ENCODE assay signal across 9 cellular contexts in genomic region chr9:3244963-3245653, GRCh38.
DNase-seq lines count a peak whose midpoint lies in the region; ATAC-seq and TF ChIP-seq lines count a peak whose summit lies in the region.
"Had no signal": no experiment of that assay in that cellular context is flagged by ENCODE, and none has a peak within 500 bp of the region (broad histone marks: within the 10 kb centered on the region; RNA-seq: fewer than 3 reads in every experiment).

No MANE protein-coding gene starts in this region.

- H3K27me3 ChIP-seq in upper lobe of right lung (no peaks in the 10 kb centered on the region), WERI-Rb-1 (ENCODE audit: insufficient read depth, low read depth, severe bottlenecking) (no peaks in the 10 kb centered on the region)

- intact Hi-C loops in upper lobe of right lung (cut with DNase I): no loop called here

- no peaks in the 10 kb centered on the region for H3K36me3 Mint-ChIP-seq in activated T-cell treated with anti-CD3 and anti-CD28 coated beads, Interleukin-2, amount 50 U/mL, for 72 hours (ENCODE audit: insufficient read depth in 2 of 2)

- H3K4me1 Mint-ChIP-seq in activated T-cell treated with anti-CD3 and anti-CD28 coated beads, Interleukin-2, amount 50 U/mL, for 72 hours (ENCODE audit: low read depth): peaks cover 16% of the 10 kb centered on the region

- H3K36me3 ChIP-seq in upper lobe of right lung: peaks cover 8% of the 10 kb centered on the region
- H3K36me3 ChIP-seq in WERI-Rb-1: no peaks in the 10 kb centered on the region

- no peaks in the 10 kb centered on the region for H3K27me3 Mint-ChIP-seq in activated T-cell treated with anti-CD3 and anti-CD28 coated beads, Interleukin-2, amount 50 U/mL, for 72 hours (ENCODE audit: low read depth)
- H3K27me3 Mint-ChIP-seq: type B pancreatic cell had no signal

- no peaks in the 10 kb centered on the region for H3K4me1 ChIP-seq in upper lobe of right lung

- peak overlapping the region in 1 of 2 donors; percentile 2 for H3K4me3 Mint-ChIP-seq in activated T-cell treated with anti-CD3 and anti-CD28 coated beads, Interleukin-2, amount 50 U/mL, for 72 hours
- H3K4me3 Mint-ChIP-seq: type B pancreatic cell had no signal

- ATAC-seq in activated T-cell treated with anti-CD3 and anti-CD28 coated beads, Interleukin-2, amount 50 U/mL, for 72 hours (replicated peaks in 1 of 2): peak; percentile 80 to 90
- ATAC-seq in HG02885 (IDR thresholded peaks at IDR 0.05; ENCODE audit: poor library complexity, unreplicated experiment) (peak; percentile 71), upper lobe of right lung (peak; percentile 69)
- ATAC-seq in activated CD4-positive, CD25-positive, alpha-beta regulatory T cell treated with anti-CD3 and anti-CD28 coated beads, Interleukin-2, amount 50 U/mL, for 24 hours: no peak

- H3K9me3 ChIP-seq in upper lobe of right lung (no peaks in the 10 kb centered on the region), WERI-Rb-1 (ENCODE audit: severe bottlenecking) (no peaks in the 10 kb centered on the region)

- H3K9me3 Mint-ChIP-seq in activated T-cell treated with anti-CD3 and anti-CD28 coated beads, Interleukin-2, amount 50 U/mL, for 72 hours: no peaks in the 10 kb centered on the region
- H3K9me3 Mint-ChIP-seq: type B pancreatic cell had no signal

- H3K27ac Mint-ChIP-seq in activated T-cell treated with anti-CD3 and anti-CD28 coated beads, Interleukin-2, amount 50 U/mL, for 72 hours: no peak overlapping the region
- H3K27ac Mint-ChIP-seq: type B pancreatic cell had no signal

- no peak overlapping the region for H3K27ac ChIP-seq in upper lobe of right lung
- no peak overlapping the region for H3K27ac ChIP-seq in WERI-Rb-1

- H3K4me3 ChIP-seq in upper lobe of right lung (no peak overlapping the region), WERI-Rb-1 (ENCODE audit: low read depth, low read length) (no peak overlapping the region)

- TF ChIP-seq CTCF in upper lobe of right lung (IDR thresholded peaks at IDR 0.05) (no peak), WERI-Rb-1 (IDR thresholded peaks at IDR 0.05; ENCODE audit: low read depth, low read length) (no peak)

- DNase-seq in activated T-cell treated with anti-CD3 and anti-CD28 coated beads, Interleukin-2, amount 50 U/mL, for 72 hours: peak; percentile 6 to 14
- DNase-seq in activated T-cell treated with anti-CD3 and anti-CD28 coated beads for 4 hours (no peak), NOMO-1 (lab: John Stamatoyannopoulos, UW; ENCODE audit: unreplicated experiment in 2 of 2) (peak; percentile 63 to 65), upper lobe of right lung (no peak), HuH-7 (ENCODE audit: low spot score) (no peak), WERI-Rb-1 (no peak)

Comparison
In these comparisons a context has a peak if more than half of its experiments do, and no peak if none do; other contexts are left out.
1. DNase-seq: peak in activated T-cell treated with anti-CD3 and anti-CD28 coated beads, Interleukin-2, amount 50 U/mL, for 72 hours (2 of 2) and NOMO-1 (2 of 2); none in activated T-cell treated with anti-CD3 and anti-CD28 coated beads for 4 hours (single experiment), upper lobe of right lung (single experiment), HuH-7 (single experiment) and WERI-Rb-1 (single experiment).
2. ATAC-seq: peak in activated T-cell treated with anti-CD3 and anti-CD28 coated beads, Interleukin-2, amount 50 U/mL, for 72 hours (2 of 2), HG02885 (single experiment) and upper lobe of right lung (single experiment); none in activated CD4-positive, CD25-positive, alpha-beta regulatory T cell treated with anti-CD3 and anti-CD28 coated beads, Interleukin-2, amount 50 U/mL, for 24 hours (0 of 2).